16 cellular contexts compared by ENCODE assay signal in genomic region chr10:93150990-93151547, GRCh38.
DNase-seq lines count a peak whose midpoint lies in the region; ATAC-seq, FAIRE-seq and TF ChIP-seq lines count a peak whose summit lies in the region.
"Had no signal": no experiment of that assay in that cellular context is flagged by ENCODE, and none has a peak within 500 bp of the region (broad histone marks: within the 10 kb centered on the region; RNA-seq: fewer than 3 reads in every experiment).

No MANE protein-coding gene starts in this region.

- TF ChIP-seq POLR2A in GM12891 (IDR thresholded peaks at IDR 0.05; ENCODE audit: low read depth, low read length) (no peak), body of pancreas (IDR thresholded peaks at IDR 0.05) (no peak)

- H3K4me1 Mint-ChIP-seq in naive thymus-derived CD4-positive, alpha-beta T cell = peaks cover 11 to 24% (median 21%) of the 10 kb centered on the region in 7 donors

- 81% methylated on average over 8 of the region's 8 CpGs for WGBS in mammary epithelial cell (ENCODE audit: low coverage, missing lambda C conversion rate)
- 55 to 73% methylated on average over 7 to 8 of the region's 8 CpGs for WGBS in body of pancreas, 2 donors

- peak overlapping the region in 1 of 9 donors; percentile 9 for H3K27ac Mint-ChIP-seq in naive thymus-derived CD4-positive, alpha-beta T cell
- H3K27ac Mint-ChIP-seq: CD4-positive, alpha-beta T cell had no signal

- ATAC-seq in naive thymus-derived CD4-positive, alpha-beta T cell = no peak
- ATAC-seq in body of pancreas = no peak
- ATAC-seq: A549 had no signal

- H3K27me3 ChIP-seq in mammary epithelial cell (ENCODE audit: insufficient read depth, low read length) = no peaks in the 10 kb centered on the region
- H3K27me3 ChIP-seq in naive thymus-derived CD4-positive, alpha-beta T cell (ENCODE audit: control insufficient read depth in 2 of 2, insufficient read depth in 2 of 2, low read length in 2 of 2) = no peaks in the 10 kb centered on the region
- no peaks in the 10 kb centered on the region for H3K27me3 ChIP-seq in body of pancreas

- H3K4me1 ChIP-seq in mammary epithelial cell (ENCODE audit: insufficient read depth, low read length) (peaks cover 32% of the 10 kb centered on the region), body of pancreas (no peaks in the 10 kb centered on the region)
- peaks cover 0 to 16% of the 10 kb centered on the region in 2 donors for H3K4me1 ChIP-seq in naive thymus-derived CD4-positive, alpha-beta T cell (ENCODE audit: control insufficient read depth in 2 of 2, insufficient read depth in 2 of 2, low read length in 2 of 2)

- peak overlapping the region; percentile 7 for H2AFZ ChIP-seq in mammary epithelial cell (ENCODE audit: low read depth, low read length)

- H3K36me3 Mint-ChIP-seq in naive thymus-derived CD4-positive, alpha-beta T cell = peaks cover 0 to 5% (median 5%) of the 10 kb centered on the region in 5 donors

- H4K20me1 ChIP-seq in mammary epithelial cell (ENCODE audit: insufficient read depth, low read length) = no peaks in the 10 kb centered on the region

- dilution Hi-C loops in mammary epithelial cell (cut with HindIII; ENCODE audit: low sequenced_read_pairs) = no loop called here

- POLR2A ChIA-PET in RWPE1 (lab: Yijun Ruan, JAX; ENCODE audit: low non-redundant PET) = no interaction called here
- POLR2A ChIA-PET in naive thymus-derived CD4-positive, alpha-beta T cell (lab: Charles Lee) = no interaction called here

- peak overlapping the region; percentile 30 for H3K4me2 ChIP-seq in mammary epithelial cell (ENCODE audit: insufficient read depth, low read depth, low read length)
- H3K4me2 ChIP-seq: A549 had no signal

- peaks cover 0 to 28% (median 21%) of the 10 kb centered on the region in 5 donors for H3K27me3 Mint-ChIP-seq in naive thymus-derived CD4-positive, alpha-beta T cell

- CTCF ChIA-PET in RWPE1 (lab: Yijun Ruan, JAX) (no interaction called here), mammary epithelial cell (lab: Charles Lee; ENCODE audit: low non-redundant PET) (no interaction called here)
- CTCF ChIA-PET in naive thymus-derived CD4-positive, alpha-beta T cell (lab: Charles Lee) = no interaction called here

- H3K27ac ChIP-seq in RWPE1 (peak overlapping the region; percentile 36), mammary epithelial cell (ENCODE audit: insufficient read depth, low read depth, low read length) (no peak overlapping the region), body of pancreas (no peak overlapping the region)
- H3K27ac ChIP-seq in naive thymus-derived CD4-positive, alpha-beta T cell (ENCODE audit: low read depth, low read length) = no peak overlapping the region
- H3K27ac ChIP-seq: A549 had no signal

- no peaks in the 10 kb centered on the region for H3K79me2 ChIP-seq in mammary epithelial cell (ENCODE audit: insufficient read depth, low read length)

- DNase-seq in GM12891 (ENCODE audit: insufficient read length, low spot score) = no peak
- DNase-seq in RWPE1 (ENCODE audit: low spot score) = no peak
- peak; percentile 46 for DNase-seq in mammary epithelial cell
- no peak for DNase-seq in naive thymus-derived CD4-positive, alpha-beta T cell
- no peak for DNase-seq in DMS153 treated with DMSO at 0.1 percent for 48 hours (lab: John Stamatoyannopoulos, UW; ENCODE audit: unreplicated experiment)
- DNase-seq in midbrain (lab: John Stamatoyannopoulos, UW) = no peak
- no peak for DNase-seq in body of pancreas
- no peak for DNase-seq in activated T-cell treated with anti-CD3 and anti-CD28 coated beads, Interleukin-2, amount 50 U/mL, for 48 hours
- DNase-seq: CD4-positive, alpha-beta T cell; DMS79 treated with DMSO at 0.1 percent for 48 hours; H7; NCI-H146; NCI-H446 treated with DMSO at 0.1 percent for 48 hours; NCI-H774; Right ventricle myocardium superior had no signal

- peak overlapping the region in 7 of 10 donors; percentile 5 to 69 (median 60) for H3K4me3 Mint-ChIP-seq in naive thymus-derived CD4-positive, alpha-beta T cell
- H3K4me3 Mint-ChIP-seq: CD4-positive, alpha-beta T cell had no signal

- no peak overlapping the region for H3K4me3 ChIP-seq in mammary epithelial cell (replicated peaks in 1 of 3; ENCODE audit: insufficient read depth in 1 of 3, low read depth in 2 of 3, low read length in 3 of 3)
- no peak overlapping the region for H3K4me3 ChIP-seq in naive thymus-derived CD4-positive, alpha-beta T cell (ENCODE audit: low read length)
- H3K4me3 ChIP-seq in body of pancreas = no peak overlapping the region
- H3K4me3 ChIP-seq: A549 had no signal

- H3K9me3 ChIP-seq in mammary epithelial cell (replicated peaks; ENCODE audit: insufficient read depth, low read length) (peaks cover 6% of the 10 kb centered on the region), body of pancreas (no peaks in the 10 kb centered on the region)
- H3K9me3 ChIP-seq in naive thymus-derived CD4-positive, alpha-beta T cell (ENCODE audit: control insufficient read depth in 2 of 3, low read length in 3 of 3) = no peaks in the 10 kb centered on the region

- in situ Hi-C loops in mammary epithelial cell (cut with MboI; ENCODE audit: low sequenced_read_pairs in 2 of 2) = no loop called here

- intact Hi-C loops in mammary epithelial cell (cut with micrococcal nuclease) = no loop called here
- intact Hi-C loops in naive thymus-derived CD4-positive, alpha-beta T cell (cut with micrococcal nuclease) = no loop called here
- intact Hi-C loops in body of pancreas (cut with DNase I) = no loop called here

- no TSS peak for BruUV-seq in mammary epithelial cell (replicated peaks; lab: Mats Ljungman, UMichigan)

- peaks cover 0 to 22% (median 8%) of the 10 kb centered on the region in 11 donors for H3K9me3 Mint-ChIP-seq in naive thymus-derived CD4-positive, alpha-beta T cell

- no peak for TF ChIP-seq CTCF in RWPE1 (conservative IDR thresholded peaks at IDR 0.05; ENCODE audit: low read depth)
- TF ChIP-seq CTCF in mammary epithelial cell (conservative IDR thresholded peaks at IDR 0.05 in 1 of 2, IDR thresholded peaks at IDR 0.05 in 1 of 2; ENCODE audit: extremely low read depth in 1 of 2, insufficient read depth in 1 of 2, low read depth in 1 of 2, low read length in 2 of 2) = peak in 1 of 2 donors; percentile 10
- TF ChIP-seq CTCF in body of pancreas (IDR thresholded peaks at IDR 0.05) = no peak

- H3K36me3 ChIP-seq in mammary epithelial cell (ENCODE audit: insufficient read depth, low read length) = no peaks in the 10 kb centered on the region
- no peaks in the 10 kb centered on the region for H3K36me3 ChIP-seq in naive thymus-derived CD4-positive, alpha-beta T cell (ENCODE audit: control insufficient read depth in 2 of 3, insufficient read depth in 3 of 3, low read length in 3 of 3)
- H3K36me3 ChIP-seq in body of pancreas (replicated peaks in 1 of 2; ENCODE audit: insufficient read depth in 1 of 2, low read depth in 2 of 2) = no peaks in the 10 kb centered on the region

- no peak for FAIRE-seq in GM12891 (lab: Jason Lieb, UNC)
- FAIRE-seq: A549 had no signal

- no peak overlapping the region for H3K9ac ChIP-seq in mammary epithelial cell (ENCODE audit: insufficient read depth, low read length)

TF ChIP-seq in GM12891, 5 proteins besides CTCF, POLR2A, EP300 and RAD21:
- TF ChIP-seq TAF1 (IDR thresholded peaks at IDR 0.05; ENCODE audit: low read depth, low read length) (no peak), PAX5 (IDR thresholded peaks at IDR 0.05; ENCODE audit: insufficient read depth, low read length, severe bottlenecking) (peak; percentile 8)
